In the genomic region with DNA sequence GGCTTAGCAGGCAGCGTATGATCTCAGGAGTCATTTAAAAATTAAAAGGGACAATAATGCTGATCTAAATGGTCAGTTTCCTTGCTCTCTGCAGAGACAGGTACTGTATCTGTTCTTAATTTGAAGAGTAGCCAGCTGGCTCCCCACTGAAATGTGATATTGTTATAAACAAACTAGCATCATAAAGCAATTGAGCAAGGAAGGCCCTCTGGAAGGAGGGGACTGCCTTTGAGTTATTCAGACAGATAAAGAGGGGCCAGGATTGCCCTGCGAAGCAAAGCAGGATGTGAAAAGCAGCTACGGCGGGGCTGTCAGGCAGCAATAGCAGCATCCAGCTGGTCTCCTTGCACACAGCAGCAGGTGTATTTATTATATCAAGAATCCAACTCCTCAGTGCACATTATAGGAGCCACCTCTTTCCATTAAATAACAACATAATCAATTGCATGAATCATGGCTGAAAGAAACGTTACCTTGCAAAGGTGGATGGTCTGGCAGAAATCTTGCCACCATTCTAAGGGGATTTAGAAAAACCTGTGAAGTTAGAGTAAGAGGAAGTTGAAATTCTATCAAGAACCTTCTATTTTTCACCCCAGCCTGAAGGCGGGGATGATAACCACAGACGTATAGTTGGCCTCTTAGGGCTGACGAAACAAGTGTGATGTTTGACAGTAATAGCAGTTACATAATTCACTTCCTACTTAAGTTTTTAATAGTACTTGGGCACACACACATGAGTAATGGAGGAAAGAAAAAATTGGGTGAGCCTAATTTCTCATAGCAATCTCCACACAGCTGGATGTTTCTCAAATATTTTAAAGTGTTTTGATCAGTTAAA, we compare ENCODE assay signal across 16 cellular contexts.
DNase-seq lines count a peak whose midpoint lies in the region; ATAC-seq and TF ChIP-seq lines count a peak whose summit lies in the region.
"Had no signal": no experiment of that assay in that cellular context is flagged by ENCODE, and none has a peak within 500 bp of the region (broad histone marks: within the 10 kb centered on the region; RNA-seq: fewer than 3 reads in every experiment).

No MANE protein-coding gene starts in this region.

- H3K27ac ChIP-seq in PC-3 (ENCODE audit: low read length) = no peak overlapping the region
- H3K27ac ChIP-seq: epithelial cell of prostate, left ventricle myocardium inferior had no signal

- H3K27ac Mint-ChIP-seq in natural killer cell treated with Interleukin-12 subunit alpha and Interleukin-12 subunit beta and Interleukin-15 and Interleukin-18, amount 100 ng/mL, for 72 hours = peak overlapping the region in 1 of 2 donors; percentile 9
- H3K27ac Mint-ChIP-seq: type B pancreatic cell had no signal

- peaks cover 16 to 34% of the 10 kb centered on the region in 2 donors for H3K4me1 Mint-ChIP-seq in natural killer cell treated with Interleukin-12 subunit alpha and Interleukin-12 subunit beta and Interleukin-15 and Interleukin-18, amount 100 ng/mL, for 72 hours (ENCODE audit: low read depth in 2 of 2)

- POLR2A ChIA-PET in PC-3 (lab: Charles Lee; ENCODE audit: unreplicated experiment) = no interaction called here

- H3K36me3 ChIP-seq in PC-3 (ENCODE audit: low read depth, low read length) = no peaks in the 10 kb centered on the region
- H3K36me3 ChIP-seq: heart right ventricle, left ventricle myocardium inferior had no signal

- no peaks in the 10 kb centered on the region for H4K20me1 ChIP-seq in PC-3 (ENCODE audit: low read length)

- H3K27me3 Mint-ChIP-seq in natural killer cell treated with Interleukin-12 subunit alpha and Interleukin-12 subunit beta and Interleukin-15 and Interleukin-18, amount 100 ng/mL, for 72 hours = no peaks in the 10 kb centered on the region

- H3K4me3 Mint-ChIP-seq in natural killer cell treated with Interleukin-12 subunit alpha and Interleukin-12 subunit beta and Interleukin-15 and Interleukin-18, amount 100 ng/mL, for 72 hours = peak overlapping the region; percentile 50
- H3K4me3 Mint-ChIP-seq: type B pancreatic cell had no signal

- H3K9me2 ChIP-seq in PC-3 (replicated peaks; ENCODE audit: low read length) = no peaks in the 10 kb centered on the region

- no peak overlapping the region for H3K4me2 ChIP-seq in PC-3 (ENCODE audit: low read length)

- DNase-seq in NCI-H1436 treated with DMSO at 0.1 percent for 48 hours (lab: John Stamatoyannopoulos, UW) (peak; percentile 4), NCI-H1436 (lab: John Stamatoyannopoulos, UW) (no peak), NAMALWA (ENCODE audit: low spot score) (peak; percentile 87), SIG-M5 (lab: John Stamatoyannopoulos, UW) (peak; percentile 93), PC-3 (no peak), NCI-H2171 treated with DMSO at 0.1 percent for 48 hours (lab: John Stamatoyannopoulos, UW) (no peak), NCI-H2227 (lab: John Stamatoyannopoulos, UW; ENCODE audit: unreplicated experiment) (no peak)
- DNase-seq in natural killer cell treated with Interleukin-12 subunit alpha and Interleukin-12 subunit beta and Interleukin-15 and Interleukin-18, amount 100 ng/mL, for 72 hours (ENCODE audit: low spot score) = peak; percentile 57
- DNase-seq: 8988T; activated CD4-positive, alpha-beta T cell treated with anti-CD3 and anti-CD28 coated beads, Interleukin-2, amount 50 U/mL, for 48 hours; cerebellar nuclear complex; DMS 273 treated with DMSO at 0.1 percent for 48 hours; heart right ventricle; left ventricle myocardium inferior had no signal

- no peak overlapping the region for H3K9ac ChIP-seq in PC-3 (ENCODE audit: low read length)

- H3K9me3 Mint-ChIP-seq in natural killer cell treated with Interleukin-12 subunit alpha and Interleukin-12 subunit beta and Interleukin-15 and Interleukin-18, amount 100 ng/mL, for 72 hours = no peaks in the 10 kb centered on the region
- H3K9me3 Mint-ChIP-seq: type B pancreatic cell had no signal

- no peaks in the 10 kb centered on the region for H3K4me1 ChIP-seq in PC-3 (ENCODE audit: insufficient read depth, low read length)
- H3K4me1 ChIP-seq: left ventricle myocardium inferior had no signal

- intact Hi-C loops in PC-3 (cut with micrococcal nuclease) = no loop called here

- no peaks in the 10 kb centered on the region for H3F3A ChIP-seq in PC-3 (ENCODE audit: low read length, unreplicated experiment)

- no peak for TF ChIP-seq CTCF in PC-3 (conservative IDR thresholded peaks at IDR 0.05; ENCODE audit: low read depth, low read length)

- H3K4me3 ChIP-seq in PC-3 (ENCODE audit: low read length) = no peak overlapping the region
- H3K4me3 ChIP-seq: heart right ventricle, left ventricle myocardium inferior had no signal

- ATAC-seq in natural killer cell treated with Interleukin-12 subunit alpha and Interleukin-12 subunit beta and Interleukin-15 and Interleukin-18, amount 100 ng/mL, for 72 hours = peak; percentile 71 to 77
- ATAC-seq in PC-3 = no peak
- ATAC-seq: heart right ventricle had no signal

- peaks cover 16% of the 10 kb centered on the region; the same call in 1 of the 2 replicates for H3K27me3 ChIP-seq in PC-3 (ENCODE audit: low read length)

- no peaks in the 10 kb centered on the region for H3K79me2 ChIP-seq in PC-3 (ENCODE audit: low read length)

- no TSS peak for BruUV-seq in PC-3 (replicated peaks; lab: Mats Ljungman, UMichigan)

- H3K9me3 ChIP-seq in PC-3 (ENCODE audit: low read length) = no peaks in the 10 kb centered on the region
- H3K9me3 ChIP-seq: heart right ventricle, left ventricle myocardium inferior had no signal

- CTCF ChIA-PET in PC-3 (lab: Charles Lee) = no interaction called here

- no peak overlapping the region for H2AFZ ChIP-seq in PC-3 (ENCODE audit: low read length)

- no peaks in the 10 kb centered on the region for H3K36me3 Mint-ChIP-seq in natural killer cell treated with Interleukin-12 subunit alpha and Interleukin-12 subunit beta and Interleukin-15 and Interleukin-18, amount 100 ng/mL, for 72 hours
- H3K36me3 Mint-ChIP-seq: type B pancreatic cell had no signal

Comparison
In these comparisons a context has a peak if more than half of its experiments do, and no peak if none do; other contexts are left out.
1. DNase-seq: peak in NCI-H1436 treated with DMSO at 0.1 percent for 48 hours (single experiment), NAMALWA (single experiment), SIG-M5 (single experiment) and natural killer cell treated with Interleukin-12 subunit alpha and Interleukin-12 subunit beta and Interleukin-15 and Interleukin-18, amount 100 ng/mL, for 72 hours (single experiment); none in NCI-H1436 (single experiment), PC-3 (single experiment), NCI-H2171 treated with DMSO at 0.1 percent for 48 hours (single experiment) and NCI-H2227 (single experiment).